35 cellular contexts compared by ENCODE assay signal in the genomic region with DNA sequence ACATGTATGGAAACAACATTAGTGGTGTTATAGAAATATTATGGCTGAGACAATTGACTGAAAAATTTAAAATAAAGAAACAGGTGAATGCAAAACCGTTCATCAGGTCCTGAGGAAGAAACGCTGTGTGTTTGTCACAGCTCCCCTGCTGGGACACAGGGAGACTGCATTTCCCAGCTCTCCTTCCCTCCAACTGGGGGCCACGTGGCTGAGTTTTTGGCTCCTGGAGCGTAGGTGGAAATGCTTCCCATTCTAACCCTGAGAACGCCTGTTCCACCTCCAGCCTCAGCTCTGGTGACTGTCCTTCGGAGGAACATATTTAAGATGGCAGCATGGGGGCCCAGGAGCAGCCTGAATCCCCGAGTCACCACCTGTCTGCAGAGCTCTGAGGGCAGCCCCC.
A peak's percentile ranks its signal among the peaks of the same experiment; 100 is the strongest.
DNase-seq lines count a peak whose midpoint lies in the region; ATAC-seq and TF ChIP-seq lines count a peak whose summit lies in the region.
"Had no signal": no experiment of that assay in that cellular context is flagged by ENCODE, and none has a peak within 500 bp of the region (broad histone marks: within the 10 kb centered on the region; RNA-seq: fewer than 3 reads in every experiment).

No MANE protein-coding gene starts in this region.

- no peak overlapping the region for H3K4me3 ChIP-seq in GM12864 (ENCODE audit: low read depth, low read length)
- H3K4me3 ChIP-seq: gastroesophageal sphincter, GM12878, hepatocyte, lung, mucosa of descending colon, pancreas, upper lobe of right lung had no signal

- CTCF ChIA-PET in activated CD4-positive, alpha-beta T cell treated with anti-CD3 and anti-CD28 coated beads for 36 hours (lab: Charles Lee), result no interaction called here

- no peak overlapping the region for H3K27ac Mint-ChIP-seq in activated CD4-positive, alpha-beta T cell treated with anti-CD3 and anti-CD28 coated beads for 36 hours
- H3K27ac Mint-ChIP-seq: activated CD4-positive, alpha-beta memory T cell treated with anti-CD3 and anti-CD28 coated beads, Interleukin-2, amount 10 ng/mL, durations not matched to agents 7 days and 5 days; activated naive CD4-positive, alpha-beta T cell treated with anti-CD3 and anti-CD28 coated beads, Interleukin-2, amount 50 U/mL, for 72 hours; activated T-helper 17 cell treated with anti-CD3 and anti-CD28 coated beads, Interleukin-2, amount 50 U/mL, for 72 hours; CD4-positive, alpha-beta memory T cell; nephron; stimulated activated naive B cell treated with anti-CD40 and anti-IgM and Interleukin-4, amounts not matched to agents 10 μg/mL and 1 μg/mL and 100 μg/mL, for 72 hours; T-helper 1 cell treated with Interleukin-12 subunit alpha and Interleukin-12 subunit beta and Interleukin-4 antibody, amounts not matched to agents 30 μg/mL and 1 μg/mL, for 36 hours had no signal

- POLR2A ChIA-PET in activated CD4-positive, alpha-beta T cell treated with anti-CD3 and anti-CD28 coated beads for 36 hours (lab: Charles Lee), result no interaction called here

- H3K4me1 Mint-ChIP-seq in activated CD4-positive, alpha-beta T cell treated with anti-CD3 and anti-CD28 coated beads for 36 hours, result no peaks in the 10 kb centered on the region
- H3K4me1 Mint-ChIP-seq: activated CD4-positive, alpha-beta memory T cell treated with anti-CD3 and anti-CD28 coated beads, Interleukin-2, amount 10 ng/mL, durations not matched to agents 7 days and 5 days; activated T-helper 17 cell treated with anti-CD3 and anti-CD28 coated beads, Interleukin-2, amount 50 U/mL, for 72 hours; CD4-positive, alpha-beta memory T cell; stimulated activated naive B cell treated with anti-CD40 and anti-IgM and Interleukin-4, amounts not matched to agents 10 μg/mL and 1 μg/mL and 100 μg/mL, for 72 hours had no signal

- H3K27ac ChIP-seq in 22Rv1, result no peak overlapping the region
- H3K27ac ChIP-seq: gastroesophageal sphincter, hepatocyte, HL-60, KMS-11, pancreas, upper lobe of right lung had no signal

- H3K36me3 Mint-ChIP-seq in activated CD4-positive, alpha-beta T cell treated with anti-CD3 and anti-CD28 coated beads for 36 hours (ENCODE audit: low read depth), result no peaks in the 10 kb centered on the region
- H3K36me3 Mint-ChIP-seq: activated naive CD4-positive, alpha-beta T cell treated with anti-CD3 and anti-CD28 coated beads, Interleukin-2, amount 50 U/mL, for 72 hours; CD4-positive, alpha-beta memory T cell had no signal

- no peak for ATAC-seq in HG03354 (IDR thresholded peaks at IDR 0.05; ENCODE audit: poor library complexity, severe bottlenecking, unreplicated experiment)
- no peak for ATAC-seq in activated CD4-positive, alpha-beta T cell treated with anti-CD3 and anti-CD28 coated beads for 36 hours
- ATAC-seq: activated naive CD4-positive, alpha-beta T cell treated with anti-CD3 and anti-CD28 coated beads, Interleukin-2, amount 50 U/mL, for 72 hours; activated T-helper 17 cell treated with anti-CD3 and anti-CD28 coated beads, Interleukin-2, amount 50 U/mL, for 72 hours; gastroesophageal sphincter; GM12878; left cardiac atrium; mucosa of descending colon; pancreas; stimulated activated naive B cell treated with anti-CD40 and anti-IgM and Interleukin-4, amounts not matched to agents 10 μg/mL and 1 μg/mL and 100 μg/mL, for 72 hours; upper lobe of right lung had no signal

- H3K9me3 Mint-ChIP-seq in activated CD4-positive, alpha-beta T cell treated with anti-CD3 and anti-CD28 coated beads for 36 hours (ENCODE audit: low read depth), result no peaks in the 10 kb centered on the region
- H3K9me3 Mint-ChIP-seq: activated CD4-positive, alpha-beta memory T cell treated with anti-CD3 and anti-CD28 coated beads, Interleukin-2, amount 10 ng/mL, durations not matched to agents 7 days and 5 days; activated naive CD4-positive, alpha-beta T cell treated with anti-CD3 and anti-CD28 coated beads, Interleukin-2, amount 50 U/mL, for 72 hours; activated T-helper 17 cell treated with anti-CD3 and anti-CD28 coated beads, Interleukin-2, amount 50 U/mL, for 72 hours; T-helper 1 cell treated with Interleukin-12 subunit alpha and Interleukin-12 subunit beta and Interleukin-4 antibody, amounts not matched to agents 30 μg/mL and 1 μg/mL, for 36 hours had no signal

- intact Hi-C loops in activated CD4-positive, alpha-beta T cell treated with anti-CD3 and anti-CD28 coated beads for 36 hours (cut with DNase I, micrococcal nuclease), result no loop called here

- DNase-seq in GM12864 (ENCODE audit: low read depth) (no peak), SK-MEL-5 (ENCODE audit: low read depth, low spot score) (peak; percentile 20), mesenteric fat pad (ENCODE audit: low spot score) (peak; percentile 47), SW480 (ENCODE audit: low spot score) (no peak)
- no peak for DNase-seq in activated CD4-positive, alpha-beta T cell treated with anti-CD3 and anti-CD28 coated beads for 36 hours
- DNase-seq in activated CD4-positive, alpha-beta T cell treated with anti-CD3 and anti-CD28 coated beads, Interleukin-2, amount 50 U/mL, for 1 hour, result no peak
- DNase-seq: activated CD4-positive, alpha-beta memory T cell treated with anti-CD3 and anti-CD28 coated beads, Interleukin-2, amount 10 ng/mL, durations not matched to agents 7 days and 5 days; activated CD4-positive, CD25-positive, alpha-beta regulatory T cell treated with anti-CD3 and anti-CD28 coated beads, Interleukin-2, amount 50 U/mL, for 72 hours; CD4-positive, alpha-beta memory T cell; EL; left cardiac atrium; mucosa of descending colon; NCI-H1417 treated with DMSO at 0.1 percent for 48 hours; NCI-H2081; NCI-H226; NCI-H748 treated with DMSO at 0.1 percent for 48 hours; OCI-M1; pancreas; SK-N-SH; small intestine; stimulated activated naive B cell treated with anti-CD40 and anti-IgM and Interleukin-4, amounts not matched to agents 10 μg/mL and 1 μg/mL and 100 μg/mL, for 72 hours; substantia nigra; upper lobe of right lung had no signal

- in situ Hi-C loops in SK-MEL-5 (cut with HindIII; ENCODE audit: low pct_unique_long_range_greater_than_20kb, low sequenced_read_pairs), result no loop called here

- no peak overlapping the region for H3K4me3 Mint-ChIP-seq in activated CD4-positive, alpha-beta T cell treated with anti-CD3 and anti-CD28 coated beads for 36 hours
- H3K4me3 Mint-ChIP-seq: activated CD4-positive, alpha-beta memory T cell treated with anti-CD3 and anti-CD28 coated beads, Interleukin-2, amount 10 ng/mL, durations not matched to agents 7 days and 5 days; activated T-helper 17 cell treated with anti-CD3 and anti-CD28 coated beads, Interleukin-2, amount 50 U/mL, for 72 hours; CD4-positive, alpha-beta memory T cell; nephron; stimulated activated naive B cell treated with anti-CD40 and anti-IgM and Interleukin-4, amounts not matched to agents 10 μg/mL and 1 μg/mL and 100 μg/mL, for 72 hours; T-helper 1 cell treated with Interleukin-12 subunit alpha and Interleukin-12 subunit beta and Interleukin-4 antibody, amounts not matched to agents 30 μg/mL and 1 μg/mL, for 36 hours had no signal

- peaks cover 2% of the 10 kb centered on the region for H3K27me3 Mint-ChIP-seq in activated CD4-positive, alpha-beta T cell treated with anti-CD3 and anti-CD28 coated beads for 36 hours
- H3K27me3 Mint-ChIP-seq: activated T-helper 17 cell treated with anti-CD3 and anti-CD28 coated beads, Interleukin-2, amount 50 U/mL, for 72 hours had no signal

- TF ChIP-seq CTCF in 22Rv1 (IDR thresholded peaks at IDR 0.05), result peak; percentile 12; the same call in 1 of the 2 replicates
- peak; percentile 34 for TF ChIP-seq CTCF in GM12864 (IDR thresholded peaks at IDR 0.05; ENCODE audit: low read depth, low read length, missing control alignments)

Comparison
In these comparisons a context has a peak if more than half of its experiments do, and no peak if none do; other contexts are left out.
1. DNase-seq: peak in SK-MEL-5 (single experiment) and mesenteric fat pad (single experiment); none in GM12864 (single experiment), activated CD4-positive, alpha-beta T cell treated with anti-CD3 and anti-CD28 coated beads for 36 hours (single experiment), SW480 (single experiment) and activated CD4-positive, alpha-beta T cell treated with anti-CD3 and anti-CD28 coated beads, Interleukin-2, amount 50 U/mL, for 1 hour (single experiment).